9 cellular contexts compared by ENCODE assay signal in genomic region chr22:31754813-31755212, GRCh38. TPM values are rescaled to one million over a fixed set of nuclear protein-coding genes. Genes with fewer than 3 reads are reported as not detected.
A peak's percentile ranks its signal among the peaks of the same experiment; 100 is the strongest.
DNase-seq lines count a peak whose midpoint lies in the region; ATAC-seq, FAIRE-seq and TF ChIP-seq lines count a peak whose summit lies in the region.
"Had no signal": no experiment of that assay in that cellular context is flagged by ENCODE, and none has a peak within 500 bp of the region (broad histone marks: within the 10 kb centered on the region; RNA-seq: fewer than 3 reads in every experiment).

No MANE protein-coding gene starts in this region.

- peaks cover 0 to 13% (median 0%) of the 10 kb centered on the region in 11 experiments; a peak in 4 of 22 replicates for H4K20me1 ChIP-seq in BLaER1 treated with 17β-estradiol and CSF1 and Interleukin-3, amounts not matched to agents 10 nM and 100 nM
- H4K20me1 ChIP-seq in Loucy (ENCODE audit: insufficient read depth, low read length, poor library complexity, severe bottlenecking), result no peaks in the 10 kb centered on the region

- DNase-seq in colonic mucosa (no peak), natural killer cell (no peak), GM12892 (ENCODE audit: insufficient read length) (no peak)
- DNase-seq: NCI-H2171 had no signal

- no peak for TF ChIP-seq POLR2A in GM12892 (IDR thresholded peaks at IDR 0.05; ENCODE audit: low read depth, low read length)

- peak overlapping the region; percentile 94 to 97 for H3K27ac Mint-ChIP-seq in natural killer cell

- H3K36me3 ChIP-seq in BLaER1 treated with 17β-estradiol and CSF1 and Interleukin-3, amounts not matched to agents 10 nM and 100 nM, result peaks cover 25 to 48% (median 36%) of the 10 kb centered on the region in 11 experiments
- H3K36me3 ChIP-seq in Loucy (ENCODE audit: insufficient read depth, low read length) (no peaks in the 10 kb centered on the region), colonic mucosa (no peaks in the 10 kb centered on the region)

- peak overlapping the region; percentile 85 for H3K4me3 Mint-ChIP-seq in natural killer cell

- H3K9me3 Mint-ChIP-seq in natural killer cell, result no peaks in the 10 kb centered on the region

- TF ChIP-seq CTCF in Loucy (conservative IDR thresholded peaks at IDR 0.05; ENCODE audit: low read length), result no peak
- TF ChIP-seq CTCF in colonic mucosa (IDR thresholded peaks at IDR 0.05), result no peak
- no peak for TF ChIP-seq CTCF in natural killer cell (IDR thresholded peaks at IDR 0.05)

- no peaks in the 10 kb centered on the region; the same call in 1 of the 2 replicates for H3F3A ChIP-seq in Loucy (ENCODE audit: low read depth)

- H2AFZ ChIP-seq in Loucy (ENCODE audit: low read length), result no peak overlapping the region

- H3K4me1 ChIP-seq in BLaER1 treated with 17β-estradiol and CSF1 and Interleukin-3, amounts not matched to agents 10 nM and 100 nM, result peaks cover 42 to 61% (median 46%) of the 10 kb centered on the region in 10 experiments
- H3K4me1 ChIP-seq in Loucy (ENCODE audit: insufficient read depth, low read length, poor library complexity, severe bottlenecking), result peaks cover 45% of the 10 kb centered on the region
- peaks cover 7% of the 10 kb centered on the region for H3K4me1 ChIP-seq in colonic mucosa

- H3K79me2 ChIP-seq in Loucy (ENCODE audit: insufficient read depth, low read length), result peaks cover 24% of the 10 kb centered on the region

- H3K4me1 Mint-ChIP-seq in natural killer cell, result peaks cover 31 to 40% of the 10 kb centered on the region in 2 donors

- no peaks in the 10 kb centered on the region for H3K9me3 ChIP-seq in BLaER1 treated with 17β-estradiol and CSF1 and Interleukin-3, amounts not matched to agents 10 nM and 100 nM (replicated peaks in 1 of 11)
- H3K9me3 ChIP-seq in Loucy (ENCODE audit: insufficient read depth, low read depth, low read length) (no peaks in the 10 kb centered on the region), colonic mucosa (no peaks in the 10 kb centered on the region)

- H3K27me3 Mint-ChIP-seq in natural killer cell (ENCODE audit: low read depth in 2 of 2), result no peaks in the 10 kb centered on the region

- ATAC-seq in natural killer cell (no peak), GM19397 (IDR thresholded peaks at IDR 0.05; ENCODE audit: unreplicated experiment) (no peak), GM21381 (IDR thresholded peaks at IDR 0.05; ENCODE audit: unreplicated experiment) (no peak), GM18517 (IDR thresholded peaks at IDR 0.05; ENCODE audit: unreplicated experiment) (no peak)

- peak overlapping the region; percentile 71 to 98 (median 86) for H3K4me2 ChIP-seq in BLaER1 treated with 17β-estradiol and CSF1 and Interleukin-3, amounts not matched to agents 10 nM and 100 nM
- peak overlapping the region; percentile 67 for H3K4me2 ChIP-seq in Loucy (ENCODE audit: low read depth, low read length, poor library complexity, severe bottlenecking)

- H3K4me3 ChIP-seq in BLaER1 treated with 17β-estradiol and CSF1 and Interleukin-3, amounts not matched to agents 10 nM and 100 nM, result peak overlapping the region; percentile 82 to 97 (median 88)
- peak overlapping the region; percentile 80 for H3K4me3 ChIP-seq in Loucy (ENCODE audit: low read length, poor library complexity, severe bottlenecking)
- peak overlapping the region; percentile 82 for H3K4me3 ChIP-seq in colonic mucosa

- intact Hi-C loops in colonic mucosa (cut with DNase I) (no loop called here), natural killer cell (cut with micrococcal nuclease) (loop anchor here (5.0 kb wide), 1 partner anchor 258 kb away; the partner anchor contains the start of gene SFI1)

- peak overlapping the region in 10 of 11 experiments; percentile 87 to 98 (median 95); a peak in 20 of 22 replicates for H3K27ac ChIP-seq in BLaER1 treated with 17β-estradiol and CSF1 and Interleukin-3, amounts not matched to agents 10 nM and 100 nM
- H3K27ac ChIP-seq in colonic mucosa, result no peak overlapping the region

- H3K9ac ChIP-seq in BLaER1 treated with 17β-estradiol and CSF1 and Interleukin-3, amounts not matched to agents 10 nM and 100 nM, result peak overlapping the region; percentile 84 to 95 (median 91)
- peak overlapping the region; percentile 92 for H3K9ac ChIP-seq in Loucy (ENCODE audit: low read depth, low read length, poor library complexity, severe bottlenecking)
- peak overlapping the region; percentile 89 to 94 for H3K9ac ChIP-seq in colonic mucosa (ENCODE audit: low read depth in 2 of 2, low read length in 2 of 2)

- no peaks in the 10 kb centered on the region for H3K9me2 ChIP-seq in Loucy (replicated peaks; ENCODE audit: low read depth, low read length)

- FAIRE-seq in GM12892 (lab: Jason Lieb, UNC), result no peak

- H3K36me3 Mint-ChIP-seq in natural killer cell, result no peaks in the 10 kb centered on the region

- no peaks in the 10 kb centered on the region for H3K27me3 ChIP-seq in BLaER1 treated with 17β-estradiol and CSF1 and Interleukin-3, amounts not matched to agents 10 nM and 100 nM
- no peaks in the 10 kb centered on the region for H3K27me3 ChIP-seq in Loucy (ENCODE audit: insufficient read depth, low read length, poor library complexity, severe bottlenecking)
- H3K27me3 ChIP-seq in colonic mucosa, result no peaks in the 10 kb centered on the region

RNA-seq across cellular contexts. Expression of gene DEPDC5, which starts 1.0 kb away (rescaled TPM):
- total RNA-seq in colonic mucosa, result 10 to 100 TPM; 24.6 to 52.7 TPM
- 10 to 100 TPM; 56.7 to 67.9 (median 62.6) TPM for total RNA-seq in natural killer cell
- polyA plus RNA-seq in GM12892 (2012; ENCODE audit: missing spikeins), result 19.0 TPM

RNA-seq across cellular contexts. Expression of gene PRR14L, which starts 4.9 kb away (rescaled TPM):
- total RNA-seq in colonic mucosa (10 to 100 TPM; 58.2 to 74.6 TPM), natural killer cell (10 to 100 TPM; 39.3 to 54.1 (median 54.0) TPM)
- polyA plus RNA-seq in GM12892 (2012; ENCODE audit: missing spikeins), result 16.3 TPM
